8 cellular contexts compared by ENCODE assay signal in genomic region chr2:108447947-108448677, GRCh38. TPM values are rescaled to one million over a fixed set of nuclear protein-coding genes. Genes with fewer than 3 reads are reported as not detected.
DNase-seq lines count a peak whose midpoint lies in the region; ATAC-seq, FAIRE-seq and TF ChIP-seq lines count a peak whose summit lies in the region.

No MANE protein-coding gene starts in this region.

- in situ Hi-C loops in HepG2 (cut with HindIII; ENCODE audit: extremely low pct_ligation_motif_present, low pct_unique_long_range_greater_than_20kb) = no loop called here

- no peak for TF ChIP-seq CTCF in CD8-positive, alpha-beta T cell (IDR thresholded peaks at IDR 0.05)
- TF ChIP-seq CTCF in HepG2 (CRISPR knock-in tag; IDR thresholded peaks at IDR 0.05) (no peak), tibial nerve (IDR thresholded peaks at IDR 0.05) (no peak)

- CTCF ChIA-PET in CD8-positive, alpha-beta T cell (lab: Charles Lee) = no interaction called here
- CTCF ChIA-PET in HepG2 (lab: Yijun Ruan, JAX; ENCODE audit: low intra/inter-chr PET ratio, low total read pairs) = no interaction called here

- H2AFZ ChIP-seq in HepG2 (ENCODE audit: low read length) = peak overlapping the region; percentile 59

- no TSS peak for BruUV-seq in HepG2 (replicated peaks; lab: Mats Ljungman, UMichigan)

- H3K27me3 ChIP-seq in CD8-positive, alpha-beta T cell (ENCODE audit: insufficient read depth, low read length) = no peaks in the 10 kb centered on the region
- no peaks in the 10 kb centered on the region for H3K27me3 ChIP-seq in HUES48 (ENCODE audit: control insufficient read depth, insufficient read depth, low read length)
- H3K27me3 ChIP-seq in HepG2 (ENCODE audit: control insufficient read depth in 1 of 2, insufficient read depth in 2 of 2, low read length in 2 of 2) = no peaks in the 10 kb centered on the region; a peak in 1 of 5 replicates
- H3K27me3 ChIP-seq in tibial nerve = no peaks in the 10 kb centered on the region

- H3K4me2 ChIP-seq in HepG2 (ENCODE audit: low read depth, low read length) = peak overlapping the region; percentile 89

- 16% methylated on average over 22 of the region's 23 CpGs for WGBS in HepG2 (ENCODE audit: low lambda C conversion rate)
- 40 to 44% methylated on average over 22 to 23 of the region's 23 CpGs for WGBS in tibial nerve, 2 donors

- peak overlapping the region; percentile 99 for H3K27ac Mint-ChIP-seq in CD8-positive, alpha-beta T cell

- no peaks in the 10 kb centered on the region for H3K9me3 Mint-ChIP-seq in CD8-positive, alpha-beta T cell

- DNase-seq in CD8-positive, alpha-beta T cell = peak in 1 of 7 experiments; percentile 12
- DNase-seq in HepG2 (ENCODE audit: low spot score) = peak; percentile 56
- DNase-seq in tibial nerve (ENCODE audit: low spot score in 2 of 2) = no peak
- no peak for DNase-seq in OCI-M2 (lab: John Stamatoyannopoulos, UW; ENCODE audit: unreplicated experiment)
- DNase-seq in NCI-H2107 treated with DMSO at 0.1 percent for 48 hours (lab: John Stamatoyannopoulos, UW; ENCODE audit: unreplicated experiment) = no peak
- DNase-seq in H54 (ENCODE audit: insufficient read length, low spot score) = no peak

- peaks cover 19% of the 10 kb centered on the region for H3K79me2 ChIP-seq in HepG2 (ENCODE audit: insufficient read depth, low read length)

- TF ChIP-seq POLR2A in HepG2 (IDR thresholded peaks at IDR 0.05; ENCODE audit: insufficient read depth in 1 of 2, low read depth in 2 of 2, low read length in 2 of 2) = no peak
- TF ChIP-seq POLR2A in tibial nerve (IDR thresholded peaks at IDR 0.05) = no peak
- TF ChIP-seq POLR2A in H54 (IDR thresholded peaks at IDR 0.05; ENCODE audit: low read depth, low read length) = no peak

- TF ChIP-seq RAD21 in HepG2 (CRISPR knock-in tag; IDR thresholded peaks at IDR 0.05) = no peak

- H3K27ac ChIP-seq in CD8-positive, alpha-beta T cell (ENCODE audit: low read depth, low read length) = peak overlapping the region; percentile 99
- H3K27ac ChIP-seq in HUES48 (ENCODE audit: low read depth, low read length) (peak overlapping the region; percentile 96), angular gyrus (ENCODE audit: low read depth, low read length) (peak overlapping the region; percentile 50), HepG2 (ENCODE audit: extremely low read length, insufficient read depth, low read length) (peak overlapping the region; percentile 76), tibial nerve (peak overlapping the region in 3 of 4 donors; percentile 91 to 94 (median 93))

- peaks cover 10% of the 10 kb centered on the region for H3K36me3 ChIP-seq in CD8-positive, alpha-beta T cell (ENCODE audit: insufficient read depth, low read length)
- H3K36me3 ChIP-seq in HUES48 (ENCODE audit: control insufficient read depth, insufficient read depth, low read length) = peaks cover 24% of the 10 kb centered on the region
- H3K36me3 ChIP-seq in HepG2 (replicated peaks in 1 of 2; ENCODE audit: control insufficient read depth in 1 of 2, insufficient read depth in 2 of 2, low read length in 2 of 2) = peaks cover 3 to 21% of the 10 kb centered on the region in 2 experiments; a peak in 4 of 5 replicates
- H3K36me3 ChIP-seq in tibial nerve = peaks cover 0 to 19% (median 0%) of the 10 kb centered on the region in 3 donors

- ATAC-seq in CD8-positive, alpha-beta T cell = no peak
- ATAC-seq in HepG2 = peak; percentile 84

- H3K4me3 Mint-ChIP-seq in CD8-positive, alpha-beta T cell = peak overlapping the region; percentile 97

- H3K9me3 ChIP-seq in CD8-positive, alpha-beta T cell (ENCODE audit: low read length) = no peaks in the 10 kb centered on the region
- H3K9me3 ChIP-seq in HUES48 (ENCODE audit: control insufficient read depth, insufficient read depth, low read length) (no peaks in the 10 kb centered on the region), HepG2 (ENCODE audit: low read length) (no peaks in the 10 kb centered on the region), tibial nerve (no peaks in the 10 kb centered on the region)

- H3K36me3 Mint-ChIP-seq in CD8-positive, alpha-beta T cell = peaks cover 37% of the 10 kb centered on the region

- peak overlapping the region; percentile 71 for H3K9ac ChIP-seq in HUES48 (ENCODE audit: low read depth, low read length)
- peak overlapping the region; percentile 81 for H3K9ac ChIP-seq in HepG2 (ENCODE audit: insufficient read depth, low read depth, low read length)

- peaks cover 18% of the 10 kb centered on the region for H3K4me1 ChIP-seq in CD8-positive, alpha-beta T cell (ENCODE audit: insufficient read depth, low read length)
- H3K4me1 ChIP-seq in HUES48 (ENCODE audit: control insufficient read depth, insufficient read depth, low read length) = peaks cover 14% of the 10 kb centered on the region
- peaks cover 29% of the 10 kb centered on the region for H3K4me1 ChIP-seq in HepG2 (ENCODE audit: insufficient read depth, low read length)
- H3K4me1 ChIP-seq in tibial nerve = peaks cover 0 to 20% (median 0%) of the 10 kb centered on the region in 4 donors

- H4K20me1 ChIP-seq in HepG2 (ENCODE audit: insufficient read depth, low read length) = no peaks in the 10 kb centered on the region

- peaks cover 38% of the 10 kb centered on the region for H3K4me1 Mint-ChIP-seq in CD8-positive, alpha-beta T cell (ENCODE audit: low read depth)

- POLR2A ChIA-PET in CD8-positive, alpha-beta T cell (lab: Charles Lee) = interaction anchor here (0.5 to 1.7 kb wide), 6 partner anchors 36 to 173 kb away, joined by 3 to 9 read pairs (median 3); partner anchors contain the start of gene LIMS1
- POLR2A ChIA-PET in HepG2 (lab: Yijun Ruan, JAX) = interaction anchor here (0.7 to 2.3 kb wide), 18 partner anchors 12 to 186 kb away, joined by 3 to 26 read pairs (median 4); partner anchors contain the start of genes LIMS1 and SULT1C4

- TF ChIP-seq EP300 in HepG2 (IDR thresholded peaks at IDR 0.05; ENCODE audit: low read depth in 2 of 2, low read length in 2 of 2) (no peak), HepG2 (CRISPR knock-in tag; IDR thresholded peaks at IDR 0.05; ENCODE audit: borderline replicate concordance) (no peak), tibial nerve (IDR thresholded peaks at IDR 0.05) (no peak)

- peak overlapping the region; percentile 97 for H3K4me3 ChIP-seq in CD8-positive, alpha-beta T cell (ENCODE audit: low read depth, low read length)
- H3K4me3 ChIP-seq in HUES48 (ENCODE audit: low read depth, low read length) = peak overlapping the region; percentile 91
- peak overlapping the region; percentile 78 to 97 (median 85) for H3K4me3 ChIP-seq in HepG2 (replicated peaks in 1 of 3; ENCODE audit: insufficient read depth in 1 of 3, low read depth in 2 of 3, low read length in 3 of 3)
- peak overlapping the region; percentile 76 to 87 (median 80) for H3K4me3 ChIP-seq in tibial nerve

- H3K27me3 Mint-ChIP-seq in CD8-positive, alpha-beta T cell (ENCODE audit: low read depth) = no peaks in the 10 kb centered on the region

- intact Hi-C loops in CD8-positive, alpha-beta T cell (cut with DNase I, micrococcal nuclease) = loop anchor here (2.0 to 10.0 kb wide), 3 partner anchors 173 to 1757 kb away; partner anchors contain the start of gene NPHP1 (in 1 of the 2)
- intact Hi-C loops in HepG2 (cut with micrococcal nuclease; ENCODE audit: unreplicated experiment) = loop anchor here (2.0 to 5.0 kb wide), 3 partner anchors 51 to 511 kb away; partner anchors contain the start of gene LIMS1

- FAIRE-seq in HepG2 (lab: Jason Lieb, UNC) (no peak), H54 (lab: Jason Lieb, UNC) (no peak)

TF ChIP-seq in HepG2, 621 proteins besides CTCF, POLR2A, EP300 and RAD21 (continues in another document):
- TF ChIP-seq, protein P1, sequence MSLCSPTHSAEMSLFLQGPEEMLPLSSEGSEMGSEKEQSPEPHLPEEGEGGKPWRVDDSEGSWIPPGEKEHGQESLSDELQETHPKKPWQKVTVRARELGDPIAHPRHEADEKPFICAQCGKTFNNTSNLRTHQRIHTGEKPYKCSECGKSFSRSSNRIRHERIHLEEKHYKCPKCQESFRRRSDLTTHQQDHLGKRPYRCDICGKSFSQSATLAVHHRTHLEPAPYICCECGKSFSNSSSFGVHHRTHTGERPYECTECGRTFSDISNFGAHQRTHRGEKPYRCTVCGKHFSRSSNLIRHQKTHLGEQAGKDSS (CRISPR knock-in tag; IDR thresholded peaks at IDR 0.05; ENCODE audit: borderline replicate concordance, low read depth) = 0 out of 2 replicates have a peak, but pooled peaks have one; percentile 47

RNA-seq across cellular contexts. Expression of gene GCC2, which starts 0.9 kb away (rescaled TPM):
- 100 to 1,000 TPM; 147 to 157 TPM for total RNA-seq in CD8-positive, alpha-beta T cell
- total RNA-seq in HepG2 (2016; rRNA removed; fragmentation: Illumina TruSeq; extraction: Trizol) = 22.5 and 30.6 TPM in 2 replicates
- 4.6 and 5.4 TPM in 2 replicates for total RNA-seq in HepG2 (2016; cell fraction: cytosol; rRNA removed; fragmentation: Illumina TruSeq; extraction: Trizol; ENCODE audit: low read depth)
- total RNA-seq in HepG2 (2016; cell fraction: insoluble cytoplasmic fraction; rRNA removed; fragmentation: Illumina TruSeq; extraction: Trizol) = 22.5 and 30.4 TPM in 2 replicates
- 7.7 and 9.9 TPM in 2 replicates for total RNA-seq in HepG2 (2016; cell fraction: membrane; rRNA removed; fragmentation: Illumina TruSeq; extraction: Trizol)
- 42.6 and 43.9 TPM in 2 replicates for total RNA-seq in HepG2 (2016; cell fraction: nucleus; rRNA removed; fragmentation: Illumina TruSeq; extraction: Trizol)
- 15.2 and 17.6 TPM in 2 replicates for polyA plus RNA-seq in HepG2 (2011; rRNA removed)
- polyA plus RNA-seq in HepG2 (2011; cell fraction: cytosol; rRNA removed) = 5.3 and 9.6 TPM in 2 replicates
- 13.4 and 18.2 TPM in 2 replicates for polyA plus RNA-seq in HepG2 (2011; cell fraction: nucleus; rRNA removed)
- 29.3 and 34.1 TPM in 2 replicates for polyA plus RNA-seq in HepG2 (2012)
- 0.78 and 1.1 TPM in 2 replicates for polyA plus RNA-seq in HepG2 (2016; cell fraction: cytosol; fragmentation: Illumina TruSeq; extraction: Trizol; ENCODE audit: low read depth)
- polyA plus RNA-seq in HepG2 (2016; cell fraction: insoluble cytoplasmic fraction; fragmentation: Illumina TruSeq; extraction: Trizol; ENCODE audit: low read depth) = 17.8 TPM in 2 replicates
- 1.2 and 1.8 TPM in 2 replicates for polyA plus RNA-seq in HepG2 (2016; cell fraction: membrane; fragmentation: Illumina TruSeq; extraction: Trizol; ENCODE audit: low read depth)
- polyA plus RNA-seq in HepG2 (2016; cell fraction: nucleus; fragmentation: Illumina TruSeq; extraction: Trizol; ENCODE audit: insufficient read depth, low read depth) = 34.3 and 35.4 TPM in 2 replicates
- polyA minus RNA-seq in HepG2 (2011; rRNA and poly(A)+ RNA removed; ENCODE audit: low replicate concordance) = 5.1 and 5.9 TPM in 2 replicates
- polyA minus RNA-seq in HepG2 (2011; cell fraction: cytosol; rRNA and poly(A)+ RNA removed) = 16.4 and 18.7 TPM in 2 replicates
- 92.4 and 109 TPM in 2 replicates for polyA minus RNA-seq in HepG2 (2011; cell fraction: nucleus; rRNA and poly(A)+ RNA removed)
- 10 to 100 TPM; 36.6 to 57.7 (median 43.0) TPM for total RNA-seq in tibial nerve
